26 cellular contexts compared by ENCODE assay signal in the genomic region with DNA sequence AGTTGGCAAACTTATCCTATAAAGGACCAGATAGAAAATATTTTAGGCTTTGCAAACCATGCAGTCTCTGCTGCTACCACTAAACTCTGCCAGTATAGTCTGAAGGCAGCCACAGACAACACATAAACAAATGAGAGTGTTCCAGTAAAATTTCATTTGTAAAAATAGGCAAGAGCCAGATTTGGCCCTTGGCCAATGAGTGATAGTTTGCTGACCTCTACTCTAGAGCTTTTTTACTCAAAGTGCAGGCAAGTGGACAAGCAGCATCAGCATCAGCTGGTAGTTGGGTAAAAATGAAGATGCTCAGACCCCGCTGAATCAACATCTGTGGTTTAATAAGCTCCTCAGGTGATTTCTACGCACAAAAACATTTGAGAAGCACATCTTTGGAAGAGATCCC.
"Had no signal": no experiment of that assay in that cellular context is flagged by ENCODE, and none has a peak within 500 bp of the region (broad histone marks: within the 10 kb centered on the region; RNA-seq: fewer than 3 reads in every experiment).

No MANE protein-coding gene starts in this region.

- ATAC-seq: effector memory CD8-positive, alpha-beta T cell; esophagus mucosa; gastrocnemius medialis; heart right ventricle; left colon; left lobe of liver; lower lobe of right lung; mucosa of descending colon had no signal

- H3K27ac ChIP-seq: colonic mucosa, epithelial cell of prostate, esophagus squamous epithelium, gastrocnemius medialis, heart right ventricle, left ventricle myocardium inferior, lower lobe of right lung had no signal

- H3K4me1 ChIP-seq: colonic mucosa, esophagus squamous epithelium, lower lobe of right lung had no signal

- FAIRE-seq: endometrium, islet of Langerhans, kidney had no signal

- H3K4me3 ChIP-seq: colonic mucosa, esophagus squamous epithelium, gastrocnemius medialis, heart right ventricle, left ventricle myocardium inferior, lower lobe of right lung, mucosa of descending colon had no signal

- H3K36me3 ChIP-seq: colonic mucosa, esophagus squamous epithelium, gastrocnemius medialis, heart right ventricle, left ventricle myocardium inferior, lower lobe of right lung had no signal

- H3K9me3 ChIP-seq: colonic mucosa, esophagus squamous epithelium, gastrocnemius medialis, heart right ventricle, left ventricle myocardium inferior, lower lobe of right lung, mucosa of descending colon had no signal

- H3K27me3 ChIP-seq: colonic mucosa, esophagus squamous epithelium, gastrocnemius medialis, heart right ventricle had no signal

- DNase-seq: colonic mucosa; cortex of kidney; effector CD8-positive, alpha-beta T cell; effector memory CD8-positive, alpha-beta T cell; endodermal cell; erythroblast; esophagus squamous epithelium; foreskin melanocyte; gastrocnemius medialis; glutamatergic neuron; head of caudate nucleus; heart right ventricle; hippocampal formation; kidney; kidney glomerular epithelial cell; left colon; left ventricle myocardium inferior; lower lobe of right lung; mesenchymal stem cell; mucosa of descending colon; naive B cell had no signal
